33 cellular contexts compared by ENCODE assay signal in genomic region chr9:29129763-29130162, GRCh38.
DNase-seq lines count a peak whose midpoint lies in the region; ATAC-seq, FAIRE-seq and TF ChIP-seq lines count a peak whose summit lies in the region.
"Had no signal": no experiment of that assay in that cellular context is flagged by ENCODE, and none has a peak within 500 bp of the region (broad histone marks: within the 10 kb centered on the region; RNA-seq: fewer than 3 reads in every experiment).

No MANE protein-coding gene starts in this region.

- ATAC-seq in A549 (no peak), heart right ventricle (no peak)
- no peak for ATAC-seq in CD4-positive, alpha-beta T cell (ENCODE audit: poor library complexity)
- ATAC-seq: naive thymus-derived CD4-positive, alpha-beta T cell; PC-3; psoas muscle had no signal

- TF ChIP-seq CTCF in A549 (IDR thresholded peaks at IDR 0.05) = no peak
- TF ChIP-seq CTCF in OCI-LY7 (conservative IDR thresholded peaks at IDR 0.05; ENCODE audit: low read length) = no peak
- TF ChIP-seq CTCF in CD4-positive, alpha-beta T cell (IDR thresholded peaks at IDR 0.05) = no peak
- TF ChIP-seq CTCF in heart right ventricle (IDR thresholded peaks at IDR 0.05) = no peak
- no peak for TF ChIP-seq CTCF in vagina (IDR thresholded peaks at IDR 0.05)

- H3K4me3 Mint-ChIP-seq in CD4-positive, alpha-beta T cell = no peak overlapping the region
- H3K4me3 Mint-ChIP-seq: activated naive CD8-positive, alpha-beta T cell; activated T-cell treated with anti-CD3 and anti-CD28 coated beads, Interleukin-2, amount 50 U/mL, for 24 hours; HFFc6; IgD-negative memory B cell; naive thymus-derived CD4-positive, alpha-beta T cell had no signal

- WGBS in A549 (ENCODE audit: missing lambda C conversion rate) = 4% methylated on average over 1 of the region's 1 CpG
- WGBS in heart right ventricle, 2 donors = 66 to 74% methylated on average over 1 of the region's 1 CpG

- no peaks in the 10 kb centered on the region for H3K27me3 Mint-ChIP-seq in CD4-positive, alpha-beta T cell
- H3K27me3 Mint-ChIP-seq: activated naive CD8-positive, alpha-beta T cell; activated T-cell treated with anti-CD3 and anti-CD28 coated beads, Interleukin-2, amount 50 U/mL, for 24 hours; IgD-negative memory B cell; naive thymus-derived CD4-positive, alpha-beta T cell had no signal

- no peak overlapping the region for H3K27ac ChIP-seq in A549
- H3K27ac ChIP-seq in OCI-LY7 (ENCODE audit: low read depth, low read length, poor library complexity, severe bottlenecking) = no peak overlapping the region
- H3K27ac ChIP-seq in CD4-positive, alpha-beta T cell (ENCODE audit: low read depth, low read length) = no peak overlapping the region
- H3K27ac ChIP-seq in heart right ventricle = no peak overlapping the region
- no peak overlapping the region for H3K27ac ChIP-seq in vagina
- H3K27ac ChIP-seq: BLaER1, psoas muscle, sigmoid colon, tibial nerve had no signal

- no peaks in the 10 kb centered on the region for H3K9me2 ChIP-seq in OCI-LY7 (ENCODE audit: insufficient read depth, low read length)
- H3K9me2 ChIP-seq: SK-N-SH had no signal

- peaks cover 14% of the 10 kb centered on the region for H3K9me3 Mint-ChIP-seq in CD4-positive, alpha-beta T cell

- H3K36me3 Mint-ChIP-seq in CD4-positive, alpha-beta T cell (ENCODE audit: low read depth) = no peaks in the 10 kb centered on the region
- H3K36me3 Mint-ChIP-seq: activated naive CD8-positive, alpha-beta T cell; IgD-negative memory B cell had no signal

- no peak overlapping the region for H3K27ac Mint-ChIP-seq in CD4-positive, alpha-beta T cell
- H3K27ac Mint-ChIP-seq: activated naive CD8-positive, alpha-beta T cell; activated T-cell treated with anti-CD3 and anti-CD28 coated beads, Interleukin-2, amount 50 U/mL, for 24 hours; HFFc6; IgD-negative memory B cell; naive thymus-derived CD4-positive, alpha-beta T cell had no signal

- no TSS peak for BruUV-seq in OCI-LY7 (replicated peaks; lab: Mats Ljungman, UMichigan)

- H3K4me1 ChIP-seq in A549 = no peaks in the 10 kb centered on the region
- no peaks in the 10 kb centered on the region for H3K4me1 ChIP-seq in OCI-LY7 (ENCODE audit: insufficient read depth, low read length, poor library complexity, severe bottlenecking)
- no peaks in the 10 kb centered on the region for H3K4me1 ChIP-seq in heart right ventricle
- no peaks in the 10 kb centered on the region for H3K4me1 ChIP-seq in vagina
- H3K4me1 ChIP-seq: BLaER1, psoas muscle, sigmoid colon, tibial nerve had no signal

- FAIRE-seq in A549 (lab: Jason Lieb, UNC) = no peak
- FAIRE-seq: colon had no signal

- intact Hi-C loops in OCI-LY7 (cut with micrococcal nuclease; ENCODE audit: unreplicated experiment) (no loop called here), heart right ventricle (cut with DNase I) (no loop called here), vagina (cut with DNase I) (no loop called here)
- intact Hi-C loops in CD4-positive, alpha-beta T cell (cut with DNase I, micrococcal nuclease) = no loop called here

- TF ChIP-seq EP300 in A549 (IDR thresholded peaks at IDR 0.05) = no peak

- no peaks in the 10 kb centered on the region for H3K27me3 ChIP-seq in CD4-positive, alpha-beta T cell (ENCODE audit: control insufficient read depth, insufficient read depth, low read length)
- H3K27me3 ChIP-seq in heart right ventricle (no peaks in the 10 kb centered on the region), vagina (no peaks in the 10 kb centered on the region)
- H3K27me3 ChIP-seq: BLaER1, sigmoid colon, tibial nerve had no signal

- H4K20me1 ChIP-seq in OCI-LY7 (ENCODE audit: insufficient read depth, low read length) = no peaks in the 10 kb centered on the region
- H4K20me1 ChIP-seq: BLaER1 had no signal

- no peak for TF ChIP-seq POLR2A in A549 (IDR thresholded peaks at IDR 0.05; ENCODE audit: low read length)
- TF ChIP-seq POLR2A in vagina (IDR thresholded peaks at IDR 0.05) = no peak

- no peak overlapping the region for H3K4me2 ChIP-seq in A549
- no peak overlapping the region for H3K4me2 ChIP-seq in OCI-LY7 (ENCODE audit: low read length)
- H3K4me2 ChIP-seq: BLaER1, SK-N-SH had no signal

- no peak for TF ChIP-seq RAD21 in A549 (conservative IDR thresholded peaks at IDR 0.05 in 1 of 2, IDR thresholded peaks at IDR 0.05 in 1 of 2)

- no peak for DNase-seq in A549 (ENCODE audit: low read depth in 1 of 2, low spot score in 1 of 2)
- peak; percentile 12 for DNase-seq in Caki2 (ENCODE audit: low read depth)
- DNase-seq in OCI-LY7 (ENCODE audit: low spot score) = peak; percentile 18
- peak; percentile 7 for DNase-seq in iPS DF 4.7 (ENCODE audit: extremely low read depth, low spot score)
- DNase-seq in CD4-positive, alpha-beta T cell = no peak
- no peak for DNase-seq in heart right ventricle
- no peak for DNase-seq in vagina (ENCODE audit: extremely low spot score in 2 of 2)
- DNase-seq: activated CD4-positive, alpha-beta T cell treated with anti-CD3 and anti-CD28 coated beads, Interleukin-2, amount 50 U/mL, for 1 hour; activated CD4-positive, CD25-positive, alpha-beta regulatory T cell; activated effector memory CD4-positive, alpha-beta T cell treated with anti-CD3 and anti-CD28 coated beads, Interleukin-2, amount 50 U/mL, for 16 hours; activated T-cell treated with anti-CD3 and anti-CD28 coated beads, Interleukin-2, amount 50 U/mL, for 24 hours; DND-41; effector CD4-positive, alpha-beta T cell; GOT3; HFFc6; hypothalamus; islet precursor cell; naive thymus-derived CD4-positive, alpha-beta T cell; NCI-H1105; NCI-H2029 treated with DMSO at 0.1 percent for 48 hours; NCI-H446; occipital lobe; PC-3; psoas muscle; sigmoid colon; SK-N-SH; stimulated activated CD4-positive, alpha-beta T cell treated with anti-CD3 and anti-CD28 coated beads, Interleukin-12 subunit alpha, Interleukin-12 subunit beta, amount 100 ng/mL, for 4 hours; stimulated activated CD4-positive, alpha-beta T cell treated with anti-CD3 and anti-CD28 coated beads, Interleukin-4, amount 100 ng/mL, for 1 hour had no signal

- CTCF ChIA-PET in A549 (lab: Yijun Ruan, JAX) (no interaction called here), OCI-LY7 (lab: Charles Lee; ENCODE audit: unreplicated experiment) (no interaction called here)
- CTCF ChIA-PET in CD4-positive, alpha-beta T cell (lab: Charles Lee) = no interaction called here

- H3K9me3 ChIP-seq in A549 (peaks cover 7% of the 10 kb centered on the region; the same call in 1 of the 3 replicates), OCI-LY7 (ENCODE audit: low read length) (peaks cover 11% of the 10 kb centered on the region), heart right ventricle (peaks cover 0 to 76% (median 10%) of the 10 kb centered on the region in 11 donors), vagina (no peaks in the 10 kb centered on the region)
- no peaks in the 10 kb centered on the region for H3K9me3 ChIP-seq in CD4-positive, alpha-beta T cell (ENCODE audit: control insufficient read depth, low read length)
- H3K9me3 ChIP-seq: psoas muscle, sigmoid colon had no signal

- in situ Hi-C loops in Caki2 (cut with HindIII; ENCODE audit: low pct_unique_long_range_greater_than_20kb, low sequenced_read_pairs) = no loop called here

- no peak overlapping the region for H3K4me3 ChIP-seq in A549
- no peak overlapping the region for H3K4me3 ChIP-seq in OCI-LY7 (ENCODE audit: low read depth, low read length, poor library complexity, severe bottlenecking)
- no peak overlapping the region for H3K4me3 ChIP-seq in heart right ventricle
- H3K4me3 ChIP-seq in vagina = no peak overlapping the region
- H3K4me3 ChIP-seq: BLaER1, psoas muscle, sigmoid colon, tibial nerve had no signal

- POLR2A ChIA-PET in A549 (lab: Yijun Ruan, JAX) = no interaction called here
- POLR2A ChIA-PET in OCI-LY7 (lab: Charles Lee) = no interaction called here
- POLR2A ChIA-PET in CD4-positive, alpha-beta T cell (lab: Charles Lee) = no interaction called here

- no peak overlapping the region for H2AFZ ChIP-seq in OCI-LY7 (ENCODE audit: low read length)

- H3K4me1 Mint-ChIP-seq in CD4-positive, alpha-beta T cell (ENCODE audit: low read depth) = no peaks in the 10 kb centered on the region
- H3K4me1 Mint-ChIP-seq: IgD-negative memory B cell; naive thymus-derived CD4-positive, alpha-beta T cell had no signal

- no peaks in the 10 kb centered on the region for H3K36me3 ChIP-seq in OCI-LY7 (ENCODE audit: insufficient read depth, low read length)
- no peaks in the 10 kb centered on the region for H3K36me3 ChIP-seq in heart right ventricle
- H3K36me3 ChIP-seq in vagina = no peaks in the 10 kb centered on the region
- H3K36me3 ChIP-seq: BLaER1, sigmoid colon, tibial nerve had no signal

- no peaks in the 10 kb centered on the region for H3K79me2 ChIP-seq in OCI-LY7 (ENCODE audit: insufficient read depth, low read depth, low read length)

TF ChIP-seq in A549, 52 proteins besides CTCF, POLR2A, EP300 and RAD21:
- TF ChIP-seq BHLHE40 (IDR thresholded peaks at IDR 0.05; ENCODE audit: low read depth, low read length) = no peak
- TF ChIP-seq ZFP36 (IDR thresholded peaks at IDR 0.05; ENCODE audit: borderline replicate concordance, partially characterized antibody) = peak; percentile 85
- no peak for TF ChIP-seq RARB (CRISPR knock-in tag; IDR thresholded peaks at IDR 0.05)

Comparison
In these comparisons a context has a peak if more than half of its experiments do, and no peak if none do; other contexts are left out.
1. DNase-seq: peak in Caki2 (single experiment), OCI-LY7 (single experiment) and iPS DF 4.7 (single experiment); none in A549 (0 of 2), CD4-positive, alpha-beta T cell (0 of 10), heart right ventricle (0 of 2) and vagina (0 of 2).